ENCODE assay signal across 37 cellular contexts in genomic region chr12:109534456-109534855, GRCh38.
"Had no signal": no experiment of that assay in that cellular context is flagged by ENCODE, and none has a peak within 500 bp of the region (broad histone marks: within the 10 kb centered on the region; RNA-seq: fewer than 3 reads in every experiment).

No MANE protein-coding gene starts in this region.

- ATAC-seq: activated CD8-positive, alpha-beta T cell treated with anti-CD3 and anti-CD28 coated beads for 36 hours; activated naive CD4-positive, alpha-beta T cell treated with anti-CD3 and anti-CD28 coated beads, Interleukin-2, amount 50 U/mL, for 72 hours; activated T-cell treated with anti-CD3 and anti-CD28 coated beads, Interleukin-2, amount 50 U/mL, for 4 hours; activated T-cell treated with anti-CD3 and anti-CD28 coated beads, Interleukin-2, amount 50 U/mL, for 72 hours; activated T-helper 17 cell treated with anti-CD3 and anti-CD28 coated beads, Interleukin-2, amount 50 U/mL, for 72 hours; body of pancreas had no signal

- H3K27me3 ChIP-seq: adrenal gland, body of pancreas, brain microvascular endothelial cell, breast epithelium had no signal

- H3K27ac Mint-ChIP-seq: activated B cell treated with CpG ODN at 0.5 μM for 24 hours; activated CD4-positive, alpha-beta memory T cell treated with anti-CD3 and anti-CD28 coated beads for 36 hours; activated CD4-positive, alpha-beta T cell treated with anti-CD3 and anti-CD28 coated beads, Interleukin-2, amount 10 ng/mL, durations not matched to agents 24 days and 14 days; activated CD8-positive, alpha-beta T cell treated with anti-CD3 and anti-CD28 coated beads for 36 hours; activated naive CD4-positive, alpha-beta T cell treated with anti-CD3 and anti-CD28 coated beads for 36 hours; activated naive CD8-positive, alpha-beta T cell treated with anti-CD3 and anti-CD28 coated beads for 36 hours; activated T-cell treated with anti-CD3 and anti-CD28 coated beads, Interleukin-2, amount 50 U/mL, for 72 hours; activated T-helper 1 cell treated with anti-CD3 and anti-CD28 coated beads, Interleukin-12 subunit alpha, Interleukin-12 subunit beta, Interleukin-2, Interleukin-4 antibody, amounts not matched to agents 30 ng/mL and 10 ng/mL and 1 ng/mL, durations not matched to agents 14 hours and 24 hours and 36 hours; activated T-helper 17 cell treated with anti-CD3 and anti-CD28 coated beads, Interleukin-2, amount 50 U/mL, for 72 hours; T-helper 1 cell treated with Interleukin-12 subunit alpha and Interleukin-12 subunit beta and Interleukin-4 antibody, amounts not matched to agents 30 μg/mL and 1 μg/mL, for 36 hours; T-helper 2 cell treated with Interferon-gamma antibody and Interleukin-4, amounts not matched to agents 5 μg/mL and 100 μg/mL, for 36 hours had no signal

- H3K4me1 Mint-ChIP-seq: activated B cell treated with CpG ODN at 0.5 μM for 24 hours; activated CD4-positive, alpha-beta T cell treated with anti-CD3 and anti-CD28 coated beads, Interleukin-2, amount 10 ng/mL, durations not matched to agents 24 days and 14 days; activated naive CD8-positive, alpha-beta T cell treated with anti-CD3 and anti-CD28 coated beads for 36 hours; activated T-helper 17 cell treated with anti-CD3 and anti-CD28 coated beads, Interleukin-2, amount 50 U/mL, for 72 hours had no signal

- H3K4me3 ChIP-seq: adrenal gland, body of pancreas, breast epithelium had no signal

- DNase-seq: activated B cell treated with CpG ODN at 0.5 μM for 24 hours; activated CD4-positive, alpha-beta memory T cell treated with anti-CD3 and anti-CD28 coated beads for 36 hours; activated CD4-positive, alpha-beta T cell treated with anti-CD3 and anti-CD28 coated beads for 4 hours; activated CD4-positive, alpha-beta T cell treated with anti-CD3 and anti-CD28 coated beads, Interleukin-2, amount 10 ng/mL, durations not matched to agents 24 days and 14 days; activated CD4-positive, alpha-beta T cell treated with anti-CD3 and anti-CD28 coated beads, Interleukin-2, amount 50 U/mL, for 1 hour; activated CD4-positive, alpha-beta T cell treated with anti-CD3 and anti-CD28 coated beads, Interleukin-2, amount 50 U/mL, for 4 hours; activated CD4-positive, CD25-positive, alpha-beta regulatory T cell treated with anti-CD3 and anti-CD28 coated beads, Interleukin-2, amount 50 U/mL, for 72 hours; activated CD8-positive, alpha-beta memory T cell treated with anti-CD3 and anti-CD28 coated beads, Interleukin-2, amount 50 U/mL, for 4 hours; activated CD8-positive, alpha-beta T cell treated with anti-CD3 and anti-CD28 coated beads for 36 hours; activated effector memory CD4-positive, alpha-beta T cell treated with anti-CD3 and anti-CD28 coated beads, Interleukin-2, amount 50 U/mL, for 16 hours; activated gamma-delta T cell treated with Interleukin-2 at 50 U/mL for 16 hours; activated naive CD4-positive, alpha-beta T cell; activated naive CD4-positive, alpha-beta T cell treated with anti-CD3 and anti-CD28 coated beads for 36 hours; activated naive CD4-positive, alpha-beta T cell treated with anti-CD3 and anti-CD28 coated beads, Interleukin-2, amount 50 U/mL, for 16 hours; activated naive CD8-positive, alpha-beta T cell treated with anti-CD3 and anti-CD28 coated beads for 36 hours; activated T-cell treated with anti-CD3 and anti-CD28 coated beads for 4 hours; activated T-cell treated with anti-CD3 and anti-CD28 coated beads, Interleukin-2, amount 50 U/mL, for 1 hour; activated T-cell treated with anti-CD3 and anti-CD28 coated beads, Interleukin-2, amount 50 U/mL, for 4 hours; activated T-cell treated with anti-CD3 and anti-CD28 coated beads, Interleukin-2, amount 50 U/mL, for 72 hours; adrenal gland; amniotic stem cell; aorta; body of pancreas; brain microvascular endothelial cell; central memory CD4-positive, alpha-beta T cell; T-helper 1 cell; T-helper 2 cell; T-helper 9 cell had no signal

- H3K36me3 Mint-ChIP-seq: activated naive CD4-positive, alpha-beta T cell treated with anti-CD3 and anti-CD28 coated beads, Interleukin-2, amount 50 U/mL, for 72 hours; activated naive CD8-positive, alpha-beta T cell treated with anti-CD3 and anti-CD28 coated beads for 36 hours had no signal

- H3K27me3 Mint-ChIP-seq: activated B cell treated with CpG ODN at 0.5 μM for 24 hours; activated CD4-positive, alpha-beta memory T cell treated with anti-CD3 and anti-CD28 coated beads for 36 hours; activated CD4-positive, alpha-beta T cell treated with anti-CD3 and anti-CD28 coated beads, Interleukin-2, amount 10 ng/mL, durations not matched to agents 24 days and 14 days; activated CD8-positive, alpha-beta T cell treated with anti-CD3 and anti-CD28 coated beads for 36 hours; activated naive CD8-positive, alpha-beta T cell treated with anti-CD3 and anti-CD28 coated beads for 36 hours; activated T-helper 17 cell treated with anti-CD3 and anti-CD28 coated beads, Interleukin-2, amount 50 U/mL, for 72 hours had no signal

- H3K4me3 Mint-ChIP-seq: activated B cell treated with CpG ODN at 0.5 μM for 24 hours; activated CD4-positive, alpha-beta memory T cell treated with anti-CD3 and anti-CD28 coated beads for 36 hours; activated CD4-positive, alpha-beta T cell treated with anti-CD3 and anti-CD28 coated beads, Interleukin-2, amount 10 ng/mL, durations not matched to agents 24 days and 14 days; activated CD8-positive, alpha-beta T cell treated with anti-CD3 and anti-CD28 coated beads for 36 hours; activated naive CD4-positive, alpha-beta T cell treated with anti-CD3 and anti-CD28 coated beads for 36 hours; activated naive CD8-positive, alpha-beta T cell treated with anti-CD3 and anti-CD28 coated beads for 36 hours; activated T-cell treated with anti-CD3 and anti-CD28 coated beads, Interleukin-2, amount 50 U/mL, for 4 hours; activated T-cell treated with anti-CD3 and anti-CD28 coated beads, Interleukin-2, amount 50 U/mL, for 72 hours; activated T-helper 1 cell treated with anti-CD3 and anti-CD28 coated beads, Interleukin-12 subunit alpha, Interleukin-12 subunit beta, Interleukin-2, Interleukin-4 antibody, amounts not matched to agents 30 ng/mL and 10 ng/mL and 1 ng/mL, durations not matched to agents 14 hours and 24 hours and 36 hours; activated T-helper 17 cell treated with anti-CD3 and anti-CD28 coated beads, Interleukin-2, amount 50 U/mL, for 72 hours; T-helper 1 cell treated with Interleukin-12 subunit alpha and Interleukin-12 subunit beta and Interleukin-4 antibody, amounts not matched to agents 30 μg/mL and 1 μg/mL, for 36 hours; T-helper 2 cell treated with Interferon-gamma antibody and Interleukin-4, amounts not matched to agents 5 μg/mL and 100 μg/mL, for 36 hours had no signal

- H3K9me3 ChIP-seq: adrenal gland, body of pancreas, breast epithelium had no signal

- H3K9me3 Mint-ChIP-seq: activated B cell treated with CpG ODN at 0.5 μM for 24 hours; activated CD4-positive, alpha-beta memory T cell treated with anti-CD3 and anti-CD28 coated beads for 36 hours; activated CD4-positive, alpha-beta T cell treated with anti-CD3 and anti-CD28 coated beads, Interleukin-2, amount 10 ng/mL, durations not matched to agents 24 days and 14 days; activated CD8-positive, alpha-beta T cell treated with anti-CD3 and anti-CD28 coated beads for 36 hours; activated naive CD4-positive, alpha-beta T cell treated with anti-CD3 and anti-CD28 coated beads for 36 hours; activated naive CD4-positive, alpha-beta T cell treated with anti-CD3 and anti-CD28 coated beads, Interleukin-2, amount 50 U/mL, for 72 hours; activated naive CD8-positive, alpha-beta T cell treated with anti-CD3 and anti-CD28 coated beads for 36 hours; activated T-cell treated with anti-CD3 and anti-CD28 coated beads, Interleukin-2, amount 50 U/mL, for 4 hours; activated T-cell treated with anti-CD3 and anti-CD28 coated beads, Interleukin-2, amount 50 U/mL, for 72 hours; activated T-helper 1 cell treated with anti-CD3 and anti-CD28 coated beads, Interleukin-12 subunit alpha, Interleukin-12 subunit beta, Interleukin-2, Interleukin-4 antibody, amounts not matched to agents 30 ng/mL and 10 ng/mL and 1 ng/mL, durations not matched to agents 14 hours and 24 hours and 36 hours; activated T-helper 17 cell treated with anti-CD3 and anti-CD28 coated beads, Interleukin-2, amount 50 U/mL, for 72 hours; T-helper 1 cell treated with Interleukin-12 subunit alpha and Interleukin-12 subunit beta and Interleukin-4 antibody, amounts not matched to agents 30 μg/mL and 1 μg/mL, for 36 hours; T-helper 2 cell treated with Interferon-gamma antibody and Interleukin-4, amounts not matched to agents 5 μg/mL and 100 μg/mL, for 36 hours had no signal

- FAIRE-seq: astrocyte, TTC549 had no signal

- H3K4me1 ChIP-seq: body of pancreas, breast epithelium had no signal

- H3K27ac ChIP-seq: adrenal gland, body of pancreas, brain microvascular endothelial cell, breast epithelium, VCaP had no signal
